ENCODE assay signal across 1 cellular context in the genomic region with DNA sequence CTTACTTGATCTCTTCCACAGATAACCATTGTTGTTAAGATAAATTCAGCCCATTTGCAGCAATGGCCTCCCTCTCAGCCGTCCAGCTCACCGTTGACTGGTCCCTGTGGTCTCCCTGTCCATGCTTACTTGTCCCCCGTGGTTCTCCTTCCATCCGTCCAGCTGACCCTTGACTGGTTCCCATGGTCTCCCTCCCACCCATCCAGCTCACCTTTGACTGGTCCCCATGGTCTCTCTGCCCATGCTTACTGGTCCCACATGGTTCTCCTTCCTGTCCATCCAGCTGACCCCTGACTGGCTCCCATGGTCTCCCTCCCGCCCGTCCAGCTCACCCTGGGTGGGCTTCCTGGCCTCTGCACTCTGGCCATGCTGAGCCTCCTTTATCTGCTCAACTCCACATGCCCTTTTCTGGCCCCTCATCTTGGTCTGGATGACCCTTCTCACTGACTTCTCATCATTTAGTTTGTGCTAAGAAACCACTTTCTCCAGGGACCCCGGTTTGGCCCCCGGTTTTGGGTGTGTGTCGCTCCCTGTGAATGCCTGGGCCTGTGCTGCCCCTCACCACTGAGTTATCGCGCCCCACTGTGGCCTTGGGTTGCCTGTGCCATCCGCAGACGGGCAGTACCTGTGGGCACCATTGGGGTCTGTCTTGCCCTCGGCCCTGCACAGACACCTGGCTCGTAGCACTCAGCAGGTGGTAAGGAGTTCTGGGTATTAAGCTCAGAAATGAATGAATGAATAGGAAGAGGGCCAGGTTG.
TF ChIP-seq lines count a peak whose summit lies in the region.

No MANE protein-coding gene starts in this region.

TF ChIP-seq in K562, 482 proteins besides CTCF, POLR2A, EP300 and RAD21 (continued from another document):
- TF ChIP-seq THRAP3 (IDR thresholded peaks at IDR 0.05; ENCODE audit: borderline replicate concordance) (no peak), KLF16 (IDR thresholded peaks at IDR 0.05) (no peak), FOXK1 (CRISPR knock-in tag; IDR thresholded peaks at IDR 0.05; ENCODE audit: borderline replicate concordance) (no peak), POLR2AphosphoS5 (IDR thresholded peaks at IDR 0.05; ENCODE audit: control insufficient read depth, insufficient read depth, low read depth, low read length) (no peak)
